In genomic region chr3:58577269-58577821, GRCh38 we compare ENCODE assay signal across 10 cellular contexts. TPM values are rescaled to one million over a fixed set of nuclear protein-coding genes. Genes with fewer than 3 reads are reported as not detected.
DNase-seq lines count a peak whose midpoint lies in the region; TF ChIP-seq lines count a peak whose summit lies in the region.
"Had no signal": no experiment of that assay in that cellular context is flagged by ENCODE, and none has a peak within 500 bp of the region (broad histone marks: within the 10 kb centered on the region; RNA-seq: fewer than 3 reads in every experiment).

Gene FAM107A (minus strand): TSS chr3:58577391. CDS start chr3:58569860, 7,531 bp downstream.

- TF ChIP-seq POLR2A in vagina (IDR thresholded peaks at IDR 0.05), result no peak

- no peaks in the 10 kb centered on the region for H3K9me3 ChIP-seq in muscle layer of colon (ENCODE audit: low read length)
- H3K9me3 ChIP-seq in vagina, result no peaks in the 10 kb centered on the region

- no peaks in the 10 kb centered on the region for H3K27me3 ChIP-seq in muscle layer of colon (ENCODE audit: control insufficient read depth in 1 of 2, insufficient read depth in 2 of 2, low read length in 2 of 2)
- H3K27me3 ChIP-seq in vagina, result no peaks in the 10 kb centered on the region

- intact Hi-C loops in vagina (cut with DNase I), result no loop called here

- H3K9ac ChIP-seq in muscle layer of colon (ENCODE audit: low read length), result no peak within 1 kb of the TSS

- DNase-seq in DMS 273 (lab: John Stamatoyannopoulos, UW; ENCODE audit: unreplicated experiment) (peak; percentile 13), DMS 273 treated with DMSO at 0.1 percent for 48 hours (lab: John Stamatoyannopoulos, UW) (no peak), foreskin fibroblast (peak; percentile 50 to 69), vagina (ENCODE audit: extremely low spot score in 2 of 2) (no peak)
- no peak for DNase-seq in activated CD8-positive, alpha-beta memory T cell treated with anti-CD3 and anti-CD28 coated beads, Interleukin-2, amount 50 U/mL, for 48 hours
- DNase-seq in stimulated activated CD4-positive, alpha-beta T cell treated with anti-CD3 and anti-CD28 coated beads, Interleukin-12 subunit alpha, Interleukin-12 subunit beta, amount 100 ng/mL, for 4 hours, result no peak
- DNase-seq in activated CD4-positive, CD25-positive, alpha-beta regulatory T cell treated with anti-CD3 and anti-CD28 coated beads, Interleukin-2, amount 50 U/mL, for 72 hours, result no peak
- DNase-seq: NCI-H1092 treated with DMSO at 0.1 percent for 48 hours had no signal

- H3K27ac ChIP-seq in muscle layer of colon (ENCODE audit: low read depth, low read length) (peak within 1 kb of the TSS; percentile 36), vagina (peak within 1 kb of the TSS; percentile 78)
- H3K27ac ChIP-seq: 22Rv1 had no signal

- H3K4me1 ChIP-seq in muscle layer of colon (ENCODE audit: insufficient read depth, low read length), result peaks cover 9% of the 10 kb centered on the region
- peaks cover 54% of the 10 kb centered on the region for H3K4me1 ChIP-seq in vagina

- H3K36me3 ChIP-seq in muscle layer of colon (ENCODE audit: insufficient read depth, low read length) (no peaks in the 10 kb centered on the region), vagina (no peaks in the 10 kb centered on the region)

- H3K4me3 ChIP-seq in foreskin fibroblast (ENCODE audit: low read depth in 1 of 2, low read length in 2 of 2) (peak within 1 kb of the TSS; percentile 15 to 18), muscle layer of colon (ENCODE audit: low read depth in 1 of 2, low read length in 2 of 2) (no peak within 1 kb of the TSS), vagina (peak within 1 kb of the TSS; percentile 45 to 46)

- TF ChIP-seq CTCF in foreskin fibroblast (IDR thresholded peaks at IDR 0.05; ENCODE audit: low read depth, low read length) (peak; percentile 45), vagina (IDR thresholded peaks at IDR 0.05) (peak in 1 of 3 experiments; percentile 20)

RNA-seq across cellular contexts. Expression of gene FAM107A, which starts in this region (rescaled TPM):
- 88.6 TPM for total RNA-seq in vagina

Comparison
In these comparisons a context has a peak if more than half of its experiments do, and no peak if none do; other contexts are left out.
1. DNase-seq: peak in DMS 273 (single experiment) and foreskin fibroblast (2 of 2); none in DMS 273 treated with DMSO at 0.1 percent for 48 hours (single experiment), vagina (0 of 2), activated CD8-positive, alpha-beta memory T cell treated with anti-CD3 and anti-CD28 coated beads, Interleukin-2, amount 50 U/mL, for 48 hours (single experiment), stimulated activated CD4-positive, alpha-beta T cell treated with anti-CD3 and anti-CD28 coated beads, Interleukin-12 subunit alpha, Interleukin-12 subunit beta, amount 100 ng/mL, for 4 hours (single experiment) and activated CD4-positive, CD25-positive, alpha-beta regulatory T cell treated with anti-CD3 and anti-CD28 coated beads, Interleukin-2, amount 50 U/mL, for 72 hours (single experiment).
2. H3K4me3 ChIP-seq: peak in foreskin fibroblast (2 of 2) and vagina (2 of 2); none in muscle layer of colon (0 of 2).